1 cellular context compared by ENCODE assay signal in the genomic region with DNA sequence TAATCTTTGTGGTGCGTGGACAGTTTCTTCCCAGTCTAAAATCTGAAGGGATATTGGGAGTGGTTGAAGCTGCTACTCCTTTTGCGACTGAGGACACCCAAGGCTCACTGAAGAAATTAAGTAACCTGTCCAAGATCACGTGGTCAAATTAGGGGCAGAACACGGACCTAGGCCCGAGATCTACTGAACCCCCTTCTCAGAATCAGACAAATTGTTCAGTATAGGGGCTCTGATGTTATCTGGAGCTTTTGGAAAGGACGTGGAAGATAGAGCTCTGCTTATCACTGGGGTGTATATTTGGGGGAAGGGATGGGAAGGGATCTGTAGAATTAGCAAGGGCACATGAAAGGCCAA.
TF ChIP-seq lines count a peak whose summit lies in the region.

No MANE protein-coding gene starts in this region.

TF ChIP-seq in GM12878, 131 proteins besides CTCF, POLR2A, EP300 and RAD21 (continued from another document):
- TF ChIP-seq, protein P1, sequence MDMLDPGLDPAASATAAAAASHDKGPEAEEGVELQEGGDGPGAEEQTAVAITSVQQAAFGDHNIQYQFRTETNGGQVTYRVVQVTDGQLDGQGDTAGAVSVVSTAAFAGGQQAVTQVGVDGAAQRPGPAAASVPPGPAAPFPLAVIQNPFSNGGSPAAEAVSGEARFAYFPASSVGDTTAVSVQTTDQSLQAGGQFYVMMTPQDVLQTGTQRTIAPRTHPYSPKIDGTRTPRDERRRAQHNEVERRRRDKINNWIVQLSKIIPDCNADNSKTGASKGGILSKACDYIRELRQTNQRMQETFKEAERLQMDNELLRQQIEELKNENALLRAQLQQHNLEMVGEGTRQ (IDR thresholded peaks at IDR 0.05; ENCODE audit: borderline replicate concordance, low read depth, low read length), result peak; percentile 59
- no peak for TF ChIP-seq RELA (IDR thresholded peaks at IDR 0.05; ENCODE audit: borderline replicate concordance, partially characterized antibody)
- no peak for TF ChIP-seq FOS (IDR thresholded peaks at IDR 0.05; ENCODE audit: borderline replicate concordance, extremely low read depth, insufficient read length)
- TF ChIP-seq, protein P2, sequence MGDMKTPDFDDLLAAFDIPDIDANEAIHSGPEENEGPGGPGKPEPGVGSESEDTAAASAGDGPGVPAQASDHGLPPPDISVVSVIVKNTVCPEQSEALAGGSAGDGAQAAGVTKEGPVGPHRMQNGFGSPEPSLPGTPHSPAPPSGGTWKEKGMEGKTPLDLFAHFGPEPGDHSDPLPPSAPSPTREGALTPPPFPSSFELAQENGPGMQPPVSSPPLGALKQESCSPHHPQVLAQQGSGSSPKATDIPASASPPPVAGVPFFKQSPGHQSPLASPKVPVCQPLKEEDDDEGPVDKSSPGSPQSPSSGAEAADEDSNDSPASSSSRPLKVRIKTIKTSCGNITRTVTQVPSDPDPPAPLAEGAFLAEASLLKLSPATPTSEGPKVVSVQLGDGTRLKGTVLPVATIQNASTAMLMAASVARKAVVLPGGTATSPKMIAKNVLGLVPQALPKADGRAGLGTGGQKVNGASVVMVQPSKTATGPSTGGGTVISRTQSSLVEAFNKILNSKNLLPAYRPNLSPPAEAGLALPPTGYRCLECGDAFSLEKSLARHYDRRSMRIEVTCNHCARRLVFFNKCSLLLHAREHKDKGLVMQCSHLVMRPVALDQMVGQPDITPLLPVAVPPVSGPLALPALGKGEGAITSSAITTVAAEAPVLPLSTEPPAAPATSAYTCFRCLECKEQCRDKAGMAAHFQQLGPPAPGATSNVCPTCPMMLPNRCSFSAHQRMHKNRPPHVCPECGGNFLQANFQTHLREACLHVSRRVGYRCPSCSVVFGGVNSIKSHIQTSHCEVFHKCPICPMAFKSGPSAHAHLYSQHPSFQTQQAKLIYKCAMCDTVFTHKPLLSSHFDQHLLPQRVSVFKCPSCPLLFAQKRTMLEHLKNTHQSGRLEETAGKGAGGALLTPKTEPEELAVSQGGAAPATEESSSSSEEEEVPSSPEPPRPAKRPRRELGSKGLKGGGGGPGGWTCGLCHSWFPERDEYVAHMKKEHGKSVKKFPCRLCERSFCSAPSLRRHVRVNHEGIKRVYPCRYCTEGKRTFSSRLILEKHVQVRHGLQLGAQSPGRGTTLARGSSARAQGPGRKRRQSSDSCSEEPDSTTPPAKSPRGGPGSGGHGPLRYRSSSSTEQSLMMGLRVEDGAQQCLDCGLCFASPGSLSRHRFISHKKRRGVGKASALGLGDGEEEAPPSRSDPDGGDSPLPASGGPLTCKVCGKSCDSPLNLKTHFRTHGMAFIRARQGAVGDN (IDR thresholded peaks at IDR 0.05), result 0 out of 2 replicates have a peak, but pooled peaks have one; percentile 16
- TF ChIP-seq POLR2AphosphoS5 (IDR thresholded peaks at IDR 0.05; ENCODE audit: low read length), result no peak
- TF ChIP-seq ATF7 (IDR thresholded peaks at IDR 0.05; ENCODE audit: low read depth), result peak; percentile 24; the same call in 1 of the 2 replicates
- TF ChIP-seq, protein P3, sequence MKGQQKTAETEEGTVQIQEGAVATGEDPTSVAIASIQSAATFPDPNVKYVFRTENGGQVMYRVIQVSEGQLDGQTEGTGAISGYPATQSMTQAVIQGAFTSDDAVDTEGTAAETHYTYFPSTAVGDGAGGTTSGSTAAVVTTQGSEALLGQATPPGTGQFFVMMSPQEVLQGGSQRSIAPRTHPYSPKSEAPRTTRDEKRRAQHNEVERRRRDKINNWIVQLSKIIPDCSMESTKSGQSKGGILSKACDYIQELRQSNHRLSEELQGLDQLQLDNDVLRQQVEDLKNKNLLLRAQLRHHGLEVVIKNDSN (IDR thresholded peaks at IDR 0.05; ENCODE audit: borderline replicate concordance, extremely low read length, insufficient read depth, low read depth, low read length), result peak; percentile 48
- TF ChIP-seq, protein P4, sequence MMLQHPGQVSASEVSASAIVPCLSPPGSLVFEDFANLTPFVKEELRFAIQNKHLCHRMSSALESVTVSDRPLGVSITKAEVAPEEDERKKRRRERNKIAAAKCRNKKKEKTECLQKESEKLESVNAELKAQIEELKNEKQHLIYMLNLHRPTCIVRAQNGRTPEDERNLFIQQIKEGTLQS (IDR thresholded peaks at IDR 0.05; ENCODE audit: borderline replicate concordance, extremely low read depth, low read depth, low read length), result 0 out of 2 replicates have a peak, but pooled peaks have one; percentile 42
TF ChIP-seq in GM12878: peak in this region for 6.
